8 cellular contexts compared by ENCODE assay signal in genomic region chr3:49020335-49021212, GRCh38. TPM values are rescaled to one million over a fixed set of nuclear protein-coding genes. Genes with fewer than 3 reads are reported as not detected.
DNase-seq lines count a peak whose midpoint lies in the region; ATAC-seq and TF ChIP-seq lines count a peak whose summit lies in the region.

No MANE protein-coding gene starts in this region.

- H3K9me3 ChIP-seq in endodermal cell (ENCODE audit: control insufficient read depth, low read length) (no peaks in the 10 kb centered on the region), mucosa of rectum (ENCODE audit: control insufficient read depth in 2 of 2, low read length in 2 of 2) (no peaks in the 10 kb centered on the region), vagina (no peaks in the 10 kb centered on the region)

- no peaks in the 10 kb centered on the region for H3K4me1 ChIP-seq in endodermal cell (ENCODE audit: control insufficient read depth, insufficient read depth, low read length)
- peaks cover 25 to 37% of the 10 kb centered on the region in 2 donors for H3K4me1 ChIP-seq in mucosa of rectum (ENCODE audit: control insufficient read depth in 2 of 2, insufficient read depth in 2 of 2, low read length in 2 of 2)
- H3K4me1 ChIP-seq in vagina = peaks cover 54% of the 10 kb centered on the region

- WGBS in endodermal cell (ENCODE audit: insufficient coverage in 1 of 2, insufficient read length in 1 of 2), 2 experiments = 3 to 8% methylated on average over 15 to 51 of the region's 51 CpGs

- H3K4me1 Mint-ChIP-seq in endodermal cell = peaks cover 9% of the 10 kb centered on the region

- H3K36me3 Mint-ChIP-seq in endodermal cell (ENCODE audit: low read depth) = peaks cover 33% of the 10 kb centered on the region

- H3K9ac ChIP-seq in endodermal cell (ENCODE audit: extremely low read depth, low read length, poor library complexity, severe bottlenecking) (peak overlapping the region; percentile 90), mucosa of rectum (ENCODE audit: low read depth in 1 of 2, low read length in 2 of 2) (peak overlapping the region; percentile 96 to 99)

- peak; percentile 2 for ATAC-seq in HG02973 (IDR thresholded peaks at IDR 0.05; ENCODE audit: unreplicated experiment)

- H3K27ac ChIP-seq in endodermal cell (ENCODE audit: low read depth, low read length) = peak overlapping the region; percentile 99
- peak overlapping the region; percentile 100 for H3K27ac ChIP-seq in mucosa of rectum (ENCODE audit: low read depth in 2 of 2, low read length in 2 of 2)
- H3K27ac ChIP-seq in vagina = peak overlapping the region; percentile 99

- DNase-seq in activated T-cell treated with anti-CD3 and anti-CD28 coated beads, Interleukin-2, amount 50 U/mL, for 1 hour = peak; percentile 43
- DNase-seq in activated T-cell treated with anti-CD3 and anti-CD28 coated beads for 4 hours = no peak
- peak; percentile 52 for DNase-seq in SW480 (ENCODE audit: low spot score)
- DNase-seq in endodermal cell = peak; percentile 72
- no peak for DNase-seq in vagina (ENCODE audit: extremely low spot score in 2 of 2)
- no peak for DNase-seq in Ammon's horn (ENCODE audit: low spot score)

- no peaks in the 10 kb centered on the region for H3K9me3 Mint-ChIP-seq in endodermal cell

- H3K4me3 ChIP-seq in endodermal cell (ENCODE audit: low read length) (peak overlapping the region; percentile 98), mucosa of rectum (ENCODE audit: low read length in 2 of 2) (peak overlapping the region; percentile 82 to 95), vagina (peak overlapping the region; percentile 95 to 99)

- TF ChIP-seq CTCF in endodermal cell (conservative IDR thresholded peaks at IDR 0.05) (no peak), vagina (IDR thresholded peaks at IDR 0.05) (no peak)

- intact Hi-C loops in vagina (cut with DNase I) = no loop called here

- no peak for TF ChIP-seq POLR2A in vagina (IDR thresholded peaks at IDR 0.05)

- H3K27ac Mint-ChIP-seq in endodermal cell = peak overlapping the region; percentile 88

- peaks cover 40% of the 10 kb centered on the region for H3K36me3 ChIP-seq in endodermal cell (ENCODE audit: control insufficient read depth, insufficient read depth, low read length)
- peaks cover 28 to 33% of the 10 kb centered on the region in 2 donors for H3K36me3 ChIP-seq in mucosa of rectum (ENCODE audit: control insufficient read depth in 2 of 2, insufficient read depth in 2 of 2, low read length in 2 of 2)
- peaks cover 0 to 34% of the 10 kb centered on the region in 2 donors for H3K36me3 ChIP-seq in vagina

- H3K27me3 Mint-ChIP-seq in endodermal cell (ENCODE audit: insufficient read depth) = no peaks in the 10 kb centered on the region

- H3K27me3 ChIP-seq in endodermal cell (ENCODE audit: control insufficient read depth, insufficient read depth, low read length, poor library complexity, severe bottlenecking) = no peaks in the 10 kb centered on the region
- H3K27me3 ChIP-seq in mucosa of rectum (ENCODE audit: control insufficient read depth in 2 of 2, insufficient read depth in 2 of 2, low read length in 2 of 2) = no peaks in the 10 kb centered on the region
- no peaks in the 10 kb centered on the region for H3K27me3 ChIP-seq in vagina

- H3K4me3 Mint-ChIP-seq in endodermal cell = peak overlapping the region; percentile 89

RNA-seq across cellular contexts. Expression of gene NDUFAF3, which starts 1.3 kb away (rescaled TPM):
- 10 to 100 TPM; 32.9 to 39.1 TPM for total RNA-seq in endodermal cell
- 54.3 TPM for polyA plus RNA-seq in endodermal cell (2013, experiment 1 of 2)
- polyA plus RNA-seq in endodermal cell (2013, experiment 2 of 2) = 50.4 TPM
- total RNA-seq in vagina = 91.3 TPM

RNA-seq across cellular contexts. Expression of gene DALRD3, which starts 2.2 kb away (rescaled TPM):
- total RNA-seq in endodermal cell (10 to 100 TPM; 40.8 to 41.9 TPM), vagina (35.4 TPM)
- 47.1 TPM for polyA plus RNA-seq in endodermal cell (2013, experiment 1 of 2)
- polyA plus RNA-seq in endodermal cell (2013, experiment 2 of 2) = 38.8 TPM

RNA-seq across cellular contexts. Expression of gene IMPDH2, which starts 8.6 kb away (rescaled TPM):
- total RNA-seq in endodermal cell (100 to 1,000 TPM; 180 to 195 TPM), vagina (185 TPM)
- 242 TPM for polyA plus RNA-seq in endodermal cell (2013, experiment 1 of 2)
- polyA plus RNA-seq in endodermal cell (2013, experiment 2 of 2) = 211 TPM

RNA-seq across cellular contexts. Expression of gene WDR6, which starts 13.4 kb away (rescaled TPM):
- total RNA-seq in endodermal cell (100 to 1,000 TPM; 106 to 166 TPM), vagina (109 TPM)
- 171 TPM for polyA plus RNA-seq in endodermal cell (2013, experiment 1 of 2)
- polyA plus RNA-seq in endodermal cell (2013, experiment 2 of 2) = 134 TPM

RNA-seq across cellular contexts. Expression of gene P4HTM, which starts 30.5 kb away (rescaled TPM):
- total RNA-seq in endodermal cell (10 to 100 TPM; 12.4 to 17.6 TPM), vagina (43.5 TPM)
- polyA plus RNA-seq in endodermal cell (2013, experiment 1 of 2) = 26.5 TPM
- 19.4 TPM for polyA plus RNA-seq in endodermal cell (2013, experiment 2 of 2)

Comparison
In these comparisons a context has a peak if more than half of its experiments do, and no peak if none do; other contexts are left out.
1. DNase-seq: peak in activated T-cell treated with anti-CD3 and anti-CD28 coated beads, Interleukin-2, amount 50 U/mL, for 1 hour (single experiment), SW480 (single experiment) and endodermal cell (single experiment); none in activated T-cell treated with anti-CD3 and anti-CD28 coated beads for 4 hours (single experiment), vagina (0 of 2) and Ammon's horn (single experiment).
2. Peak in every context shown above with its lines, with median percentiles within 50 percentile points of each other: H3K27ac ChIP-seq and H3K4me3 ChIP-seq.